ENCODE assay signal across 8 cellular contexts in the genomic region with DNA sequence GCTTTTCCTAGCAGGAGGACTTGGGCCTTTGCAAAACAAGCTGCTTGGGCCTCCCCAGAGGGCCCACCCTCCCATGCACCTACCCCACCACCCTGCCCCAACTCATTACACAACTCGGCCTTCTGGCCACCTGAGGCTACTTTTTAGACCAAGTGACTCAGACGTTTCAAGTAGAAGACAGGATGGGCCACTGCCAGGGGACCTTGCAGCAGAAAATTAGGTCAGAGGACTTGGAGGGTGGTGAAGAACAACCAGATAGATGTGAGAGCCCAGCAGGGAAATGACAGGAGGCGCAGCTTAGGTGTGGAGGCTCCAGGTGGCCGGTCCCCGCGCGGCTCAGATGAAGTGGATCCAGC. TPM values are rescaled to one million over a fixed set of nuclear protein-coding genes. Genes with fewer than 3 reads are reported as not detected.
A peak's percentile ranks its signal among the peaks of the same experiment; 100 is the strongest.
DNase-seq lines count a peak whose midpoint lies in the region; ATAC-seq and TF ChIP-seq lines count a peak whose summit lies in the region.

No MANE protein-coding gene starts in this region.

- H3K36me3 Mint-ChIP-seq in CD4-positive, alpha-beta T cell (ENCODE audit: low read depth): peaks cover 32% of the 10 kb centered on the region
- H3K36me3 Mint-ChIP-seq in nephron (ENCODE audit: low read depth): peaks cover 3% of the 10 kb centered on the region

- no peaks in the 10 kb centered on the region for H3K9me3 Mint-ChIP-seq in CD4-positive, alpha-beta T cell
- no peaks in the 10 kb centered on the region for H3K9me3 Mint-ChIP-seq in nephron

- CTCF ChIA-PET in CD4-positive, alpha-beta T cell (lab: Charles Lee): interaction anchor here (1.3 kb wide), 1 partner anchor 1949 kb away, joined by 3 read pairs; no protein-coding TSS in a partner anchor

- peak overlapping the region; percentile 89 for H3K4me3 Mint-ChIP-seq in CD4-positive, alpha-beta T cell
- H3K4me3 Mint-ChIP-seq in nephron: peak overlapping the region; percentile 89 to 93 (median 93)

- H3K4me3 ChIP-seq in MG63: no peak overlapping the region

- no peaks in the 10 kb centered on the region for H3K27me3 ChIP-seq in CD4-positive, alpha-beta T cell (ENCODE audit: control insufficient read depth, insufficient read depth, low read length)
- no peaks in the 10 kb centered on the region for H3K27me3 ChIP-seq in MG63

- DNase-seq in CD4-positive, alpha-beta T cell: no peak
- DNase-seq in MG63: peak; percentile 32
- DNase-seq in T1000 (lab: John Stamatoyannopoulos, UW): no peak
- no peak for DNase-seq in NCI-H2029 (lab: John Stamatoyannopoulos, UW)

- no peaks in the 10 kb centered on the region for H3K27me3 Mint-ChIP-seq in CD4-positive, alpha-beta T cell
- H3K27me3 Mint-ChIP-seq in nephron (ENCODE audit: low read depth): peaks cover 13% of the 10 kb centered on the region

- intact Hi-C loops in CD4-positive, alpha-beta T cell (cut with DNase I, micrococcal nuclease): no loop called here

- H3K9me3 ChIP-seq in CD4-positive, alpha-beta T cell (ENCODE audit: control insufficient read depth, low read length): no peaks in the 10 kb centered on the region
- 0 out of 2 replicates have a peak, but pooled peaks cover 2% of the 10 kb centered on the region for H3K9me3 ChIP-seq in MG63

- ATAC-seq in CD4-positive, alpha-beta T cell (ENCODE audit: poor library complexity): no peak
- ATAC-seq in GM18909 (IDR thresholded peaks at IDR 0.05; ENCODE audit: poor library complexity, unreplicated experiment): no peak
- ATAC-seq in HG03025 (IDR thresholded peaks at IDR 0.05; ENCODE audit: low FRiP score, unreplicated experiment): no peak

- peak overlapping the region; percentile 85 for H3K27ac Mint-ChIP-seq in CD4-positive, alpha-beta T cell
- peak overlapping the region; percentile 49 to 94 (median 92) for H3K27ac Mint-ChIP-seq in nephron

- TF ChIP-seq CTCF in CD4-positive, alpha-beta T cell (IDR thresholded peaks at IDR 0.05): no peak
- TF ChIP-seq CTCF in nephron (IDR thresholded peaks at IDR 0.05; ENCODE audit: unreplicated experiment in 3 of 3): no peak

- POLR2A ChIA-PET in CD4-positive, alpha-beta T cell (lab: Charles Lee): interaction anchor here (3.0 kb wide), 1 partner anchor 11 kb away, joined by 33 read pairs; no protein-coding TSS in a partner anchor

- peaks cover 22% of the 10 kb centered on the region for H3K36me3 ChIP-seq in MG63

- peaks cover 61% of the 10 kb centered on the region for H3K4me1 Mint-ChIP-seq in CD4-positive, alpha-beta T cell (ENCODE audit: low read depth)
- H3K4me1 Mint-ChIP-seq in nephron: peaks cover 42% of the 10 kb centered on the region

- no peak overlapping the region for H3K27ac ChIP-seq in CD4-positive, alpha-beta T cell (ENCODE audit: low read depth, low read length)
- H3K27ac ChIP-seq in cingulate gyrus (ENCODE audit: low read depth, low read length): peak overlapping the region; percentile 8

RNA-seq across cellular contexts. Expression of a gene that starts 1.4 kb away (rescaled TPM):
- 1 to 10 TPM; 5.1 to 5.4 TPM for total RNA-seq in CD4-positive, alpha-beta T cell
- total RNA-seq in MG63 (2014; rRNA removed; shearing (Covaris generic); ENCODE audit: low replicate concordance): 8.8 and 11.4 TPM in 2 replicates

RNA-seq across cellular contexts. Expression of a gene that starts 1.5 kb away (rescaled TPM):
- total RNA-seq in CD4-positive, alpha-beta T cell: 10 to 100 TPM; 23.1 to 23.7 TPM
- 2.5 and 4.1 TPM in 2 replicates for total RNA-seq in MG63 (2014; rRNA removed; shearing (Covaris generic); ENCODE audit: low replicate concordance)

RNA-seq across cellular contexts. Expression of a gene that starts 5.2 kb away (rescaled TPM):
- total RNA-seq in CD4-positive, alpha-beta T cell: 1 to 10 TPM; 4.4 to 4.6 TPM
- total RNA-seq in MG63 (2014; rRNA removed; shearing (Covaris generic); ENCODE audit: low replicate concordance): 0.16 and 1.2 TPM in 2 replicates

RNA-seq across cellular contexts. Expression of a gene that starts 19.5 kb away (rescaled TPM):
- total RNA-seq in CD4-positive, alpha-beta T cell: 1 to 10 TPM in 1 of 2 experiments, under 1 TPM in 1; 0.75 to 1.1 TPM
- total RNA-seq in MG63 (2014; rRNA removed; shearing (Covaris generic); ENCODE audit: low replicate concordance): not detected in 2 replicates
